Comparison of ENCODE assay signal across 20 cellular contexts in the genomic region with DNA sequence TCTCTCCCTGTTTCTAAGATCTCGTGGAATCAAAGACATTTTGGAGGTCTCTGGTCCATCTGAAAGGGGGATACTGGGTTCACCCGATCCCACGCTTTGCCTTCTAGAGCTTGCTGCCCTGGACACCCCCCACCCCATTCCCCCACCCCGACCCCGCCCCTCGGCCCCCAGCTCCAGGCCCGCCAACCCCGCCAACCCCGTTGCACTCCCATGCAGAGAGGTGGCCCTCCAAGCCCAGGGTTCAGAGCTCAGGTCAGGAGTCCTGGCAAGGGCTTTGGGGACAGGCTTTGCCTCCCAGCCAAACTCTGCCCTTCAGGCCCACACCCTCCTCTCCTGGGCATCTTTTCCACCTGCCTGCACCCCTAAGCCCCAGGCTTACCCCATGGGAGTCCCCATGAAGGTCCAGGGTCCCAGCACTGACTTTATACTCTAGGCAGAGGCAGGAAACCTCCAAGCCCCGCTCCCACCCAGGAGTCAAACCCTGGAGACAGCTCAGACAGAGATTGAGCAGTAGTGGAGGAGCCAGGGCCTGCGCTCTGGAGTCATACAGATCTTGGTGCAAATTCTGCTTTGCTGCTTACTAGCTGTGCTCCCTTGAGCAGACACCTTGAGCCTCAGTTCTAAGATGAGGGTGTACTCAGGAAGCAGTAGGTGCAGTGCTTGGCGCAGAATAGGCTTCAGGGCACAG.
DNase-seq lines count a peak whose midpoint lies in the region; ATAC-seq and TF ChIP-seq lines count a peak whose summit lies in the region.
"Had no signal": no experiment of that assay in that cellular context is flagged by ENCODE, and none has a peak within 500 bp of the region (broad histone marks: within the 10 kb centered on the region; RNA-seq: fewer than 3 reads in every experiment).

No MANE protein-coding gene starts in this region.

- no peak overlapping the region for H3K18ac ChIP-seq in mesendoderm (ENCODE audit: low read length)

- peaks cover 35% of the 10 kb centered on the region for H3K4me1 ChIP-seq in left ventricle myocardium inferior
- no peaks in the 10 kb centered on the region for H3K4me1 ChIP-seq in mesendoderm (ENCODE audit: control insufficient read depth, low read depth, low read length)
- peaks cover 8% of the 10 kb centered on the region for H3K4me1 ChIP-seq in suprapubic skin
- peaks cover 0 to 14% (median 7%) of the 10 kb centered on the region in 3 donors for H3K4me1 ChIP-seq in esophagus squamous epithelium
- H3K4me1 ChIP-seq in left lung, result peaks cover 5% of the 10 kb centered on the region in 2 donors
- H3K4me1 ChIP-seq: colonic mucosa, parathyroid adenoma, uterus had no signal

- no peaks in the 10 kb centered on the region for H3K79me1 ChIP-seq in mesendoderm (ENCODE audit: low read length)

- TF ChIP-seq CTCF in left ventricle myocardium inferior (IDR thresholded peaks at IDR 0.05; ENCODE audit: borderline replicate concordance), result no peak
- no peak for TF ChIP-seq CTCF in coronary artery (IDR thresholded peaks at IDR 0.05)
- no peak for TF ChIP-seq CTCF in suprapubic skin (IDR thresholded peaks at IDR 0.05)
- no peak for TF ChIP-seq CTCF in esophagus squamous epithelium (IDR thresholded peaks at IDR 0.05)
- no peak for TF ChIP-seq CTCF in left lung (IDR thresholded peaks at IDR 0.05)

- peak overlapping the region; percentile 52 for H3K9ac ChIP-seq in mesendoderm (ENCODE audit: low read length)
- H3K9ac ChIP-seq: parathyroid adenoma had no signal

- H3K27ac ChIP-seq in left ventricle myocardium inferior (replicated peaks) (no peak overlapping the region), coronary artery (no peak overlapping the region), mesendoderm (ENCODE audit: low read depth, low read length) (no peak overlapping the region), suprapubic skin (no peak overlapping the region), esophagus squamous epithelium (no peak overlapping the region), left lung (no peak overlapping the region)
- H3K27ac ChIP-seq: colonic mucosa, parathyroid adenoma, sigmoid colon, uterus had no signal

- H3K56ac ChIP-seq in mesendoderm (ENCODE audit: low read length), result peak overlapping the region; percentile 47

- H3K4me2 ChIP-seq in mesendoderm (ENCODE audit: low read length), result peak overlapping the region; percentile 54

- no peak overlapping the region for H2BK15ac ChIP-seq in mesendoderm (replicated peaks; ENCODE audit: low read depth)

- no peak overlapping the region for H4K5ac ChIP-seq in mesendoderm (ENCODE audit: low read length)

- no peak overlapping the region for H2AK5ac ChIP-seq in mesendoderm (ENCODE audit: low read length)

- ATAC-seq in Right ventricle myocardium superior (ENCODE audit: poor library complexity), result no peak
- no peak for ATAC-seq in left lung
- ATAC-seq: naive thymus-derived CD4-positive, alpha-beta T cell had no signal

- TF ChIP-seq EP300 in suprapubic skin (IDR thresholded peaks at IDR 0.05), result no peak

- no CpG with 5 or more reads among the region's 12 CpGs for WGBS in mesendoderm (ENCODE audit: extremely low coverage, insufficient coverage, low lambda C conversion rate)
- WGBS in suprapubic skin, result 60% methylated on average over 5 of the region's 12 CpGs
- 59 to 60% methylated on average over 3 to 5 of the region's 12 CpGs for WGBS in esophagus squamous epithelium, 2 donors

- intact Hi-C loops in left ventricle myocardium inferior (cut with micrococcal nuclease) (no loop called here), Right ventricle myocardium superior (cut with DNase I) (no loop called here), esophagus squamous epithelium (cut with DNase I) (no loop called here), left lung (cut with DNase I) (no loop called here)

- H3K23ac ChIP-seq in mesendoderm (ENCODE audit: low read length), result no peak overlapping the region

- H2BK5ac ChIP-seq in mesendoderm (ENCODE audit: low read length), result no peak overlapping the region

- no peak for DNase-seq in left ventricle myocardium inferior
- no peak for DNase-seq in Right ventricle myocardium superior
- DNase-seq in coronary artery (ENCODE audit: low spot score), result no peak
- DNase-seq in mesendoderm, result no peak
- peak in 1 of 2 donors; percentile 64 for DNase-seq in suprapubic skin (ENCODE audit: low spot score in 2 of 2)
- no peak for DNase-seq in esophagus squamous epithelium (lab: John Stamatoyannopoulos, UW)
- DNase-seq in left lung, result no peak
- no peak for DNase-seq in NCI-H1930 (lab: John Stamatoyannopoulos, UW)
- DNase-seq: ACHN; activated T-cell treated with anti-CD3 and anti-CD28 coated beads, Interleukin-2, amount 50 U/mL, for 1 hour; C1 segment of cervical spinal cord; colonic mucosa; naive thymus-derived CD4-positive, alpha-beta T cell; NCI-H2107; NCI-H524 treated with DMSO at 0.1 percent for 48 hours; RPMI8226; sigmoid colon; substantia nigra; uterus had no signal

- H3K36me3 ChIP-seq in left ventricle myocardium inferior (no peaks in the 10 kb centered on the region), mesendoderm (ENCODE audit: control insufficient read depth, insufficient read depth, low read length) (no peaks in the 10 kb centered on the region), suprapubic skin (no peaks in the 10 kb centered on the region), esophagus squamous epithelium (no peaks in the 10 kb centered on the region), left lung (no peaks in the 10 kb centered on the region)
- H3K36me3 ChIP-seq: colonic mucosa, sigmoid colon, uterus had no signal

- H3K4me3 ChIP-seq in left ventricle myocardium inferior (peak overlapping the region; percentile 55), coronary artery (peak overlapping the region; percentile 53), mesendoderm (ENCODE audit: low read length) (no peak overlapping the region), suprapubic skin (peak overlapping the region; percentile 23), esophagus squamous epithelium (peak overlapping the region in 1 of 4 donors; percentile 43), left lung (no peak overlapping the region)
- H3K4me3 ChIP-seq: colonic mucosa, uterus had no signal

- H3K79me2 ChIP-seq in mesendoderm (ENCODE audit: control insufficient read depth, insufficient read depth, low read length), result no peaks in the 10 kb centered on the region
- H3K79me2 ChIP-seq: parathyroid adenoma had no signal

- no peak overlapping the region for H2BK120ac ChIP-seq in mesendoderm (ENCODE audit: low read depth, low read length)

- H3K4ac ChIP-seq in mesendoderm (ENCODE audit: low read depth, low read length), result no peak overlapping the region

- TF ChIP-seq POLR2A in suprapubic skin (IDR thresholded peaks at IDR 0.05), result no peak
- TF ChIP-seq POLR2A in esophagus squamous epithelium (IDR thresholded peaks at IDR 0.05), result no peak

- H3K27me3 ChIP-seq in left ventricle myocardium inferior (ENCODE audit: low read depth), result peaks cover 64% of the 10 kb centered on the region
- peaks cover 7% of the 10 kb centered on the region for H3K27me3 ChIP-seq in mesendoderm (ENCODE audit: insufficient read depth, low read length, poor library complexity)
- H3K27me3 ChIP-seq in suprapubic skin, result peaks cover 47% of the 10 kb centered on the region
- peaks cover 0 to 72% (median 4%) of the 10 kb centered on the region in 4 donors for H3K27me3 ChIP-seq in esophagus squamous epithelium
- peaks cover 6 to 31% of the 10 kb centered on the region in 2 donors for H3K27me3 ChIP-seq in left lung

- no peak overlapping the region for H4K8ac ChIP-seq in mesendoderm (ENCODE audit: low read depth, low read length)

- peaks cover 1% of the 10 kb centered on the region for H3K9me3 ChIP-seq in left ventricle myocardium inferior (replicated peaks)
- H3K9me3 ChIP-seq in suprapubic skin, result no peaks in the 10 kb centered on the region
- peaks cover 0 to under 1% (median 0%) of the 10 kb centered on the region in 3 donors for H3K9me3 ChIP-seq in esophagus squamous epithelium
- H3K9me3 ChIP-seq in left lung, result peaks cover 0 to under 1% of the 10 kb centered on the region in 2 donors
- H3K9me3 ChIP-seq: colonic mucosa, sigmoid colon, uterus had no signal

Comparison
In these comparisons a context has a peak if more than half of its experiments do, and no peak if none do; other contexts are left out.
1. H3K4me3 ChIP-seq: peak in left ventricle myocardium inferior (single experiment), coronary artery (single experiment) and suprapubic skin (single experiment); none in mesendoderm (single experiment) and left lung (0 of 2).